20 cellular contexts compared by ENCODE assay signal in the genomic region with DNA sequence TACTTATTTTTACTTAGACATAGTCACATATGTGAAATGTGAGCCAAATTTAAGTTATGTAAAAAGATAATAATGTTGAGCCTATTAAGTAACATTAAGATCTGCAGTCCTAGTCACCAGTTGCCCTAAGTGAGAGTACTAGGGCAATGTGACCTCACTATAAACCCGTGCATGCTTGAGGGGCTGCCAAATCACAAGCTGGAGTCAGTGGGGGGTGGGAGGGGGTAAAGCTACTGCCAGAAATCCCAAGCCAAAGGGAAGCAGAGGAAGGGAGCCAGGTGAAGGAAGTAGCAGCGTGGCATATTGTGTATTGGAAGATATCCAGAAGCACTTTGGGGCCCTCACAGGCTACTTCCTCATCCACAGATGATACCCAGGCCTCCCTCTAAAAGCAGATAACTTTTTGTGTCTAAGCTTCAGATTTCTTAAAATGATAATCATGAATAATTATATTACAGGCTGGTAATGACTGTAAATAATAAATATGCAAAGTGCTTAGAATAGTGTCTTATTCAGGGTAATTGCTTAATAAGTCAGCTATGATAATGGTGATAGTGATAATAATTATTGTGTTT.
DNase-seq lines count a peak whose midpoint lies in the region; ATAC-seq and TF ChIP-seq lines count a peak whose summit lies in the region.
"Had no signal": no experiment of that assay in that cellular context is flagged by ENCODE, and none has a peak within 500 bp of the region (broad histone marks: within the 10 kb centered on the region; RNA-seq: fewer than 3 reads in every experiment).

No MANE protein-coding gene starts in this region.

- intact Hi-C loops in mucosa of descending colon (cut with DNase I, micrococcal nuclease) (no loop called here), gastrocnemius medialis (cut with DNase I; ENCODE audit: low total_unique reads) (no loop called here)

- no peak for TF ChIP-seq EP300 in suprapubic skin (IDR thresholded peaks at IDR 0.05)

- 34% methylated on average over 2 of the region's 2 CpGs for WGBS in suprapubic skin

- DNase-seq in DMS153 (lab: John Stamatoyannopoulos, UW) (peak; percentile 56), NCI-H2081 (lab: John Stamatoyannopoulos, UW) (peak; percentile 69 to 84), WERI-Rb-1 (peak; percentile 72), mucosa of descending colon (no peak), GM20000 (ENCODE audit: low spot score) (no peak), gastrocnemius medialis (no peak), suprapubic skin (ENCODE audit: low spot score in 2 of 2) (no peak)
- DNase-seq: activated CD4-positive, alpha-beta T cell treated with anti-CD3 and anti-CD28 coated beads, Interleukin-2, amount 50 U/mL, for 4 hours; effector CD4-positive, alpha-beta T cell; left lung; NCI-H1417; NCI-H226; stimulated activated CD4-positive, alpha-beta T cell treated with anti-CD3 and anti-CD28 coated beads, Interleukin-15, amount 100 ng/mL, for 24 hours had no signal

- no peaks in the 10 kb centered on the region for H3K36me3 ChIP-seq in WERI-Rb-1
- no peaks in the 10 kb centered on the region for H3K36me3 ChIP-seq in mucosa of descending colon (ENCODE audit: low read depth)
- no peaks in the 10 kb centered on the region for H3K36me3 ChIP-seq in gastrocnemius medialis
- H3K36me3 ChIP-seq in suprapubic skin: no peaks in the 10 kb centered on the region
- H3K36me3 ChIP-seq: esophagus muscularis mucosa, left lung, neural progenitor cell, thoracic aorta had no signal

- H3K9me3 ChIP-seq in WERI-Rb-1 (ENCODE audit: severe bottlenecking): no peaks in the 10 kb centered on the region
- no peaks in the 10 kb centered on the region for H3K9me3 ChIP-seq in mucosa of descending colon
- H3K9me3 ChIP-seq in gastrocnemius medialis: no peaks in the 10 kb centered on the region
- H3K9me3 ChIP-seq in suprapubic skin: no peaks in the 10 kb centered on the region
- H3K9me3 ChIP-seq: esophagus muscularis mucosa, left lung, thoracic aorta had no signal

- H3K27me3 ChIP-seq in WERI-Rb-1 (ENCODE audit: insufficient read depth, low read depth, severe bottlenecking): no peaks in the 10 kb centered on the region
- H3K27me3 ChIP-seq in gastrocnemius medialis: no peaks in the 10 kb centered on the region
- no peaks in the 10 kb centered on the region for H3K27me3 ChIP-seq in suprapubic skin
- H3K27me3 ChIP-seq: esophagus muscularis mucosa, left lung, neural progenitor cell had no signal

- no peak for TF ChIP-seq POLR2A in gastrocnemius medialis (IDR thresholded peaks at IDR 0.05)
- no peak for TF ChIP-seq POLR2A in suprapubic skin (IDR thresholded peaks at IDR 0.05)

- ATAC-seq in mucosa of descending colon (peak; percentile 36), GM21390 (IDR thresholded peaks at IDR 0.05; ENCODE audit: unreplicated experiment) (no peak), gastrocnemius medialis (no peak)
- ATAC-seq: CD8-positive, alpha-beta T cell; left lung; Right ventricle myocardium inferior had no signal

- H3K4me1 ChIP-seq in mucosa of descending colon (ENCODE audit: low read depth) (no peaks in the 10 kb centered on the region), gastrocnemius medialis (no peaks in the 10 kb centered on the region), suprapubic skin (no peaks in the 10 kb centered on the region)
- H3K4me1 ChIP-seq: left lung had no signal

- H3K27ac ChIP-seq in WERI-Rb-1: no peak overlapping the region
- no peak overlapping the region for H3K27ac ChIP-seq in gastrocnemius medialis
- no peak overlapping the region for H3K27ac ChIP-seq in suprapubic skin
- H3K27ac ChIP-seq: left lung, neural progenitor cell, thoracic aorta, VCaP had no signal

- in situ Hi-C loops in gastrocnemius medialis (cut with MboI; ENCODE audit: low sequenced_read_pairs in 4 of 4): loop anchor here in 1 of 4 donors (25.0 kb wide), 1 partner anchor 88 kb away; no protein-coding TSS in a partner anchor

- H3K4me3 ChIP-seq in WERI-Rb-1 (ENCODE audit: low read depth, low read length) (no peak overlapping the region), mucosa of descending colon (no peak overlapping the region), gastrocnemius medialis (no peak overlapping the region), suprapubic skin (no peak overlapping the region)
- H3K4me3 ChIP-seq: esophagus muscularis mucosa, left lung, neural progenitor cell, thoracic aorta had no signal

- no peak for TF ChIP-seq CTCF in WERI-Rb-1 (IDR thresholded peaks at IDR 0.05; ENCODE audit: low read depth, low read length)
- no peak for TF ChIP-seq CTCF in mucosa of descending colon (IDR thresholded peaks at IDR 0.05)
- no peak for TF ChIP-seq CTCF in GM20000 (IDR thresholded peaks at IDR 0.05; ENCODE audit: extremely low read depth, missing control alignments)
- no peak for TF ChIP-seq CTCF in gastrocnemius medialis (IDR thresholded peaks at IDR 0.05 in 4 of 5, conservative IDR thresholded peaks at IDR 0.05 in 1 of 5)
- no peak for TF ChIP-seq CTCF in suprapubic skin (IDR thresholded peaks at IDR 0.05)

Comparison
In these comparisons a context has a peak if more than half of its experiments do, and no peak if none do; other contexts are left out.
1. DNase-seq: peak in DMS153 (single experiment), NCI-H2081 (2 of 2) and WERI-Rb-1 (single experiment); none in mucosa of descending colon (0 of 3), GM20000 (single experiment), gastrocnemius medialis (0 of 2) and suprapubic skin (0 of 2).